Comparison of ENCODE assay signal across 20 cellular contexts in genomic region chr1:11187000-11187399, GRCh38. TPM values are rescaled to one million over a fixed set of nuclear protein-coding genes. Genes with fewer than 3 reads are reported as not detected.
DNase-seq lines count a peak whose midpoint lies in the region; ATAC-seq and TF ChIP-seq lines count a peak whose summit lies in the region.
"Had no signal": no experiment of that assay in that cellular context is flagged by ENCODE, and none has a peak within 500 bp of the region (broad histone marks: within the 10 kb centered on the region; RNA-seq: fewer than 3 reads in every experiment).

No MANE protein-coding gene starts in this region.

- H3K9ac ChIP-seq in colonic mucosa (ENCODE audit: low read depth in 2 of 2, low read length in 2 of 2), result no peak overlapping the region

- H3K4me3 ChIP-seq in right atrium auricular region (no peak overlapping the region), colonic mucosa (no peak overlapping the region)
- H3K4me3 ChIP-seq: SK-N-MC had no signal

- H3K27ac ChIP-seq in right atrium auricular region (peak overlapping the region; percentile 29 to 70), colonic mucosa (no peak overlapping the region)
- H3K27ac ChIP-seq: C4-2B, SK-N-MC had no signal

- no peaks in the 10 kb centered on the region for H3K9me3 ChIP-seq in right atrium auricular region
- no peaks in the 10 kb centered on the region for H3K9me3 ChIP-seq in colonic mucosa

- no peak for ATAC-seq in Right ventricle myocardium superior (ENCODE audit: poor library complexity)
- ATAC-seq in GM21619 (IDR thresholded peaks at IDR 0.05; ENCODE audit: unreplicated experiment), result no peak
- no peak for ATAC-seq in HG03135 (IDR thresholded peaks at IDR 0.05; ENCODE audit: unreplicated experiment)

- H3K36me3 ChIP-seq in right atrium auricular region (peaks cover 38% of the 10 kb centered on the region), colonic mucosa (no peaks in the 10 kb centered on the region)

- TF ChIP-seq CTCF in right atrium auricular region (IDR thresholded peaks at IDR 0.05) (no peak), colonic mucosa (IDR thresholded peaks at IDR 0.05) (no peak)

- intact Hi-C loops in Right ventricle myocardium superior (cut with DNase I), result no loop called here
- intact Hi-C loops in colonic mucosa (cut with DNase I), result no loop called here

- DNase-seq in right atrium auricular region (ENCODE audit: low spot score), result no peak
- DNase-seq in Right ventricle myocardium superior, result no peak
- DNase-seq in foreskin melanocyte, result peak; percentile 44
- peak; percentile 42 for DNase-seq in superior temporal gyrus (ENCODE audit: extremely low spot score)
- no peak for DNase-seq in colonic mucosa
- DNase-seq: AML-193, DMS53, GF-D8, NCI-H1105, NCI-H2081, NCI-H2171 treated with DMSO at 0.1 percent for 48 hours, NCI-H526 treated with DMSO at 0.1 percent for 48 hours, OCI-M1, SHP77 had no signal

- peaks cover 3 to 37% of the 10 kb centered on the region in 2 donors for H3K4me1 ChIP-seq in right atrium auricular region
- H3K4me1 ChIP-seq in colonic mucosa, result no peaks in the 10 kb centered on the region

- H3K27me3 ChIP-seq in right atrium auricular region, result no peaks in the 10 kb centered on the region
- H3K27me3 ChIP-seq in colonic mucosa, result no peaks in the 10 kb centered on the region

RNA-seq across cellular contexts. Expression of gene ANGPTL7, which starts 2.2 kb away (rescaled TPM):
- total RNA-seq in right atrium auricular region (1 to 10 TPM; 1.6 to 4.8 TPM), Right ventricle myocardium superior (0.89 TPM), colonic mucosa (1 to 10 TPM in 1 of 2 donors, not detected in 1; 1.0 TPM)
- total RNA-seq: H4, RPMI7951 had no signal

Comparison
In these comparisons a context has a peak if more than half of its experiments do, and no peak if none do; other contexts are left out.
1. DNase-seq: peak in foreskin melanocyte (single experiment) and superior temporal gyrus (single experiment); none in right atrium auricular region (single experiment), Right ventricle myocardium superior (single experiment) and colonic mucosa (single experiment).